2 cellular contexts compared by ENCODE assay signal in the genomic region with DNA sequence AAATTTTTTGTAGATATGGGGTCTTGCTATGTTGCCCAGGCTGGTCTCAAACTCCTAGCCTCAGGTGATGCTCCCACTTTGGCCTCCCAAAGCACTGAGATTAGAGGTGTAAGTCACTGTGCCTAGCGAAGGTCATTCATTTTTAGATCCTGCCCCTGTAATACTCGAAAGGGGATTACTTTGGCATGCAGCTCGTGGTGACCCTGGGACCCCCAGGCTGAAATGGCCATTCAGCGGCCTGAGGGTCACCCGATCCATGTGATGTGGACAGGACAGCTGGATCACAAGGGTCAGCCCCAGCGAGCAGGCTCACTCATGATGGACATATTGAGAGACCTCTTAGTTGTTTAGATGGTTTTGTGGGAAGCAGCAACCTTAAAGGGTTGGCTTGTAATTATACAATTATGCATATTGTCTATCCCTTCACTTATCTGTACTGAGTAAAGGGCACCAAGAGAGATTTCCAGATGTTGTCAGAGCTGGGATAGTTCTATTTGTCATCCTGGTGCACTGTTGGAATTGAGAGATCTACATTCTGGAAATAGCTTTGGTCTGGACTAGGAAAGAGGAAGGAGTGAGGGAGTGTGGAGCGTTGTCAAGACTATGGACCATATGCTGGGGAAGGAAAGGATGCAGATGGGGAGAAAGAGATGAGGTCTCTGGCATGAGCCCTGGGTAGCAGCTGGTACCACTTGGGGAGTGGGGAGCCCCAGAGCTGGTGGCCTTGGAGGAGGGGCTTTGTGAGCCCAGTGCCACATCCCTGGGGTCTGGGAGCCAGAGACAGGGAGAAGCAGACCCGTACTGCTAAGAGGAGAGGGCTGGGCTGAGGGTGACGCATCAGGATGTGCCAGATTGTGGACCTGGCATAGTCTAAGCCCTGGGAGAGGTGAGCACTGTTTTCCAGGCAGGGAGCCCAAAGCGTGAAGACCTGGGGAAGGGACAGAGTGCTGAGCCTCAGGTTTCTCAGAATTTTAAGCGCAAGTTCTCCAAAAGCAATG.
TF ChIP-seq lines count a peak whose summit lies in the region.

No MANE protein-coding gene starts in this region.

TF ChIP-seq in SK-N-SH, 30 proteins besides CTCF, POLR2A, EP300 and RAD21:
- TF ChIP-seq SIN3A (IDR thresholded peaks at IDR 0.05; ENCODE audit: borderline replicate concordance, low read depth, low read length) (no peak), EZH2phosphoT487 (IDR thresholded peaks at IDR 0.05; ENCODE audit: borderline replicate concordance, low read depth) (no peak), TEAD4 (IDR thresholded peaks at IDR 0.05; ENCODE audit: borderline replicate concordance, insufficient read depth) (no peak)

TF ChIP-seq in SK-N-SH treated with all-trans-retinoic acid at 6 μM for 48 hours, 23 proteins besides CTCF, POLR2A, EP300 and RAD21:
- no peak for TF ChIP-seq PPARA (CRISPR knock-in tag; IDR thresholded peaks at IDR 0.05; ENCODE audit: borderline replicate concordance)
- TF ChIP-seq GLIS3 (CRISPR knock-in tag; IDR thresholded peaks at IDR 0.05) = no peak
- no peak for TF ChIP-seq ZFP3 (CRISPR knock-in tag; IDR thresholded peaks at IDR 0.05)
- no peak for TF ChIP-seq CSDC2 (CRISPR knock-in tag; IDR thresholded peaks at IDR 0.05)
- no peak for TF ChIP-seq OSR1 (CRISPR knock-in tag; IDR thresholded peaks at IDR 0.05)
- TF ChIP-seq ZNF565 (CRISPR knock-in tag; conservative IDR thresholded peaks at IDR 0.05; ENCODE audit: low read depth) = no peak
- TF ChIP-seq BACH2 (CRISPR knock-in tag; IDR thresholded peaks at IDR 0.05; ENCODE audit: borderline replicate concordance) = no peak
- TF ChIP-seq ZNF70 (CRISPR knock-in tag; IDR thresholded peaks at IDR 0.05) = no peak
- no peak for TF ChIP-seq POU6F1 (CRISPR knock-in tag; IDR thresholded peaks at IDR 0.05; ENCODE audit: borderline replicate concordance, low read depth)
- no peak for TF ChIP-seq CSRNP3 (CRISPR knock-in tag; IDR thresholded peaks at IDR 0.05)
- no peak for TF ChIP-seq RARB (CRISPR knock-in tag; IDR thresholded peaks at IDR 0.05)
- TF ChIP-seq SNAI2 (CRISPR knock-in tag; IDR thresholded peaks at IDR 0.05) = no peak
- TF ChIP-seq ESRRG (CRISPR knock-in tag; IDR thresholded peaks at IDR 0.05) = no peak
- TF ChIP-seq ZNF8 (CRISPR knock-in tag; IDR thresholded peaks at IDR 0.05) = no peak
- TF ChIP-seq, protein P1, sequence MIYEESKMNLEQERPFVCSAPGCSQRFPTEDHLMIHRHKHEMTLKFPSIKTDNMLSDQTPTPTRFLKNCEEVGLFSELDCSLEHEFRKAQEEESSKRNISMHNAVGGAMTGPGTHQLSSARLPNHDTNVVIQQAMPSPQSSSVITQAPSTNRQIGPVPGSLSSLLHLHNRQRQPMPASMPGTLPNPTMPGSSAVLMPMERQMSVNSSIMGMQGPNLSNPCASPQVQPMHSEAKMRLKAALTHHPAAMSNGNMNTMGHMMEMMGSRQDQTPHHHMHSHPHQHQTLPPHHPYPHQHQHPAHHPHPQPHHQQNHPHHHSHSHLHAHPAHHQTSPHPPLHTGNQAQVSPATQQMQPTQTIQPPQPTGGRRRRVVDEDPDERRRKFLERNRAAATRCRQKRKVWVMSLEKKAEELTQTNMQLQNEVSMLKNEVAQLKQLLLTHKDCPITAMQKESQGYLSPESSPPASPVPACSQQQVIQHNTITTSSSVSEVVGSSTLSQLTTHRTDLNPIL (CRISPR knock-in tag; IDR thresholded peaks at IDR 0.05; ENCODE audit: low read depth) = no peak
- no peak for TF ChIP-seq TSHZ2 (CRISPR knock-in tag; IDR thresholded peaks at IDR 0.05)
- TF ChIP-seq ISL1 (CRISPR knock-in tag; IDR thresholded peaks at IDR 0.05) = no peak
